2 cellular contexts compared by ENCODE assay signal in genomic region chr19:46890423-46891170, GRCh38.
TF ChIP-seq lines count a peak whose summit lies in the region.

No MANE protein-coding gene starts in this region.

TF ChIP-seq in K562, 482 proteins besides CTCF, POLR2A, EP300 and RAD21 (continued from another document):
- no peak for TF ChIP-seq HMBOX1 (IDR thresholded peaks at IDR 0.05)
- TF ChIP-seq HDAC8 (tag; IDR thresholded peaks at IDR 0.05): 0 out of 2 replicates have a peak, but pooled peaks have one; percentile 66
- TF ChIP-seq ARID3B (CRISPR knock-in tag; IDR thresholded peaks at IDR 0.05; ENCODE audit: borderline replicate concordance): no peak
- TF ChIP-seq DPF2 (IDR thresholded peaks at IDR 0.05): no peak
- no peak for TF ChIP-seq MTA2 (IDR thresholded peaks at IDR 0.05; ENCODE audit: low read depth)
- TF ChIP-seq HMG20B (CRISPR knock-in tag; IDR thresholded peaks at IDR 0.05): no peak
- TF ChIP-seq ATF3 (IDR thresholded peaks at IDR 0.05): peak; percentile 36; the same call in 1 of the 2 replicates
- no peak for TF ChIP-seq ATF3 (CRISPR knock-in tag; conservative IDR thresholded peaks at IDR 0.05)
- no peak for TF ChIP-seq ZNF398 (CRISPR knock-in tag; IDR thresholded peaks at IDR 0.05)
- no peak for TF ChIP-seq CTCFL (IDR thresholded peaks at IDR 0.05; ENCODE audit: borderline replicate concordance, insufficient read depth, low read depth, low read length, poor library complexity, severe bottlenecking)
- no peak for TF ChIP-seq THRA (IDR thresholded peaks at IDR 0.05)
- no peak for TF ChIP-seq NR2C1 (IDR thresholded peaks at IDR 0.05)
- 0 out of 2 replicates have a peak, but pooled peaks have one; percentile 5 for TF ChIP-seq NR2C1 (tag; IDR thresholded peaks at IDR 0.05)
- no peak for TF ChIP-seq PHB (CRISPR knock-in tag; IDR thresholded peaks at IDR 0.05)

TF ChIP-seq in HepG2, 621 proteins besides CTCF, POLR2A, EP300 and RAD21 (continued from another document and continues in another):
- TF ChIP-seq MTF1 (CRISPR knock-in tag; IDR thresholded peaks at IDR 0.05) (no peak), CBX5 (CRISPR knock-in tag; IDR thresholded peaks at IDR 0.05; ENCODE audit: borderline replicate concordance) (0 out of 2 replicates have a peak, but pooled peaks have one; percentile 11), MXD4 (CRISPR knock-in tag; IDR thresholded peaks at IDR 0.05) (peak; percentile 76), SSRP1 (CRISPR knock-in tag; IDR thresholded peaks at IDR 0.05) (peak; percentile 80; the same call in 1 of the 2 replicates), PRDM15 (CRISPR knock-in tag; IDR thresholded peaks at IDR 0.05) (peak; percentile 96), MEIS2 (CRISPR knock-in tag; IDR thresholded peaks at IDR 0.05) (0 out of 2 replicates have a peak, but pooled peaks have one; percentile 30), IRX3 (CRISPR knock-in tag; IDR thresholded peaks at IDR 0.05; ENCODE audit: borderline replicate concordance, low read depth) (no peak), ZFP82 (CRISPR knock-in tag; IDR thresholded peaks at IDR 0.05; ENCODE audit: borderline replicate concordance) (no peak), RBM22 (optimal IDR thresholded peaks at IDR 0.05; ENCODE audit: low read length) (no peak), DPF2 (CRISPR knock-in tag; IDR thresholded peaks at IDR 0.05; ENCODE audit: borderline replicate concordance, low read depth) (peak; percentile 93; the same call in 1 of the 2 replicates), PHF20 (CRISPR knock-in tag; IDR thresholded peaks at IDR 0.05) (no peak), NR0B2 (CRISPR knock-in tag; IDR thresholded peaks at IDR 0.05) (no peak), ZNF160 (CRISPR knock-in tag; IDR thresholded peaks at IDR 0.05) (no peak), MLX (CRISPR knock-in tag; IDR thresholded peaks at IDR 0.05) (0 out of 2 replicates have a peak, but pooled peaks have one; percentile 66), REPIN1 (CRISPR knock-in tag; IDR thresholded peaks at IDR 0.05; ENCODE audit: borderline replicate concordance, low read depth) (no peak), BORCS8-MEF2B (CRISPR knock-in tag; IDR thresholded peaks at IDR 0.05) (no peak), ZFX (CRISPR knock-in tag; IDR thresholded peaks at IDR 0.05; ENCODE audit: low read depth) (peak; percentile 29; the same call in 1 of the 2 replicates), ZBED4 (CRISPR knock-in tag; IDR thresholded peaks at IDR 0.05; ENCODE audit: borderline replicate concordance) (no peak), SP2 (CRISPR knock-in tag; IDR thresholded peaks at IDR 0.05) (no peak), NFIC (IDR thresholded peaks at IDR 0.05; ENCODE audit: low read length) (peak; percentile 61; the same call in 1 of the 2 replicates), ZNF616 (CRISPR knock-in tag; IDR thresholded peaks at IDR 0.05; ENCODE audit: low read depth) (no peak), HINFP (CRISPR knock-in tag; IDR thresholded peaks at IDR 0.05; ENCODE audit: low read depth) (no peak), NFATC3 (CRISPR knock-in tag; IDR thresholded peaks at IDR 0.05) (no peak), ZSCAN25 (CRISPR knock-in tag; IDR thresholded peaks at IDR 0.05) (peak; percentile 48; the same call in 1 of the 2 replicates), TGIF2 (CRISPR knock-in tag; IDR thresholded peaks at IDR 0.05) (peak; percentile 83; the same call in 1 of the 2 replicates), POLR2G (IDR thresholded peaks at IDR 0.05; ENCODE audit: low read depth, low read length) (no peak), PHF8 (CRISPR knock-in tag; IDR thresholded peaks at IDR 0.05) (no peak), ZNF230 (CRISPR knock-in tag; IDR thresholded peaks at IDR 0.05) (0 out of 2 replicates have a peak, but pooled peaks have one; percentile 39), E2F5 (CRISPR knock-in tag; conservative IDR thresholded peaks at IDR 0.05) (no peak), ZBTB34 (CRISPR knock-in tag; IDR thresholded peaks at IDR 0.05) (peak; percentile 88; the same call in 1 of the 2 replicates), DRAP1 (CRISPR knock-in tag; IDR thresholded peaks at IDR 0.05) (peak; percentile 83), ELF1 (CRISPR knock-in tag; IDR thresholded peaks at IDR 0.05) (no peak; the same call in 1 of the 2 replicates), KDM5B (CRISPR knock-in tag; IDR thresholded peaks at IDR 0.05; ENCODE audit: borderline replicate concordance) (no peak), FOXO4 (CRISPR knock-in tag; conservative IDR thresholded peaks at IDR 0.05) (no peak), RFXAP (CRISPR knock-in tag; IDR thresholded peaks at IDR 0.05; ENCODE audit: borderline replicate concordance) (0 out of 2 replicates have a peak, but pooled peaks have one; percentile 44), YEATS4 (CRISPR knock-in tag; IDR thresholded peaks at IDR 0.05; ENCODE audit: borderline replicate concordance) (peak; percentile 27; the same call in 1 of the 2 replicates), SNAI1 (CRISPR knock-in tag; IDR thresholded peaks at IDR 0.05; ENCODE audit: borderline replicate concordance) (no peak), PHB2 (IDR thresholded peaks at IDR 0.05; ENCODE audit: partially characterized antibody) (no peak), SIN3A (IDR thresholded peaks at IDR 0.05; ENCODE audit: borderline replicate concordance, low read depth, low read length) (peak; percentile 58; the same call in 1 of the 2 replicates), HOXA3 (CRISPR knock-in tag; IDR thresholded peaks at IDR 0.05) (peak; percentile 62), ZNF326 (CRISPR knock-in tag; IDR thresholded peaks at IDR 0.05; ENCODE audit: borderline replicate concordance) (no peak), SMARCC2 (IDR thresholded peaks at IDR 0.05) (peak; percentile 99), KAT7 (CRISPR knock-in tag; IDR thresholded peaks at IDR 0.05; ENCODE audit: borderline replicate concordance) (peak; percentile 61; the same call in 1 of the 2 replicates), HMG20A (CRISPR knock-in tag; IDR thresholded peaks at IDR 0.05; ENCODE audit: borderline replicate concordance) (peak; percentile 87), SCMH1 (CRISPR knock-in tag; IDR thresholded peaks at IDR 0.05; ENCODE audit: borderline replicate concordance) (no peak), KLF11 (CRISPR knock-in tag; IDR thresholded peaks at IDR 0.05) (peak; percentile 25; the same call in 1 of the 2 replicates), FOXK2 (IDR thresholded peaks at IDR 0.05) (peak; percentile 82)
